ENCODE assay signal across 1 cellular context in the genomic region with DNA sequence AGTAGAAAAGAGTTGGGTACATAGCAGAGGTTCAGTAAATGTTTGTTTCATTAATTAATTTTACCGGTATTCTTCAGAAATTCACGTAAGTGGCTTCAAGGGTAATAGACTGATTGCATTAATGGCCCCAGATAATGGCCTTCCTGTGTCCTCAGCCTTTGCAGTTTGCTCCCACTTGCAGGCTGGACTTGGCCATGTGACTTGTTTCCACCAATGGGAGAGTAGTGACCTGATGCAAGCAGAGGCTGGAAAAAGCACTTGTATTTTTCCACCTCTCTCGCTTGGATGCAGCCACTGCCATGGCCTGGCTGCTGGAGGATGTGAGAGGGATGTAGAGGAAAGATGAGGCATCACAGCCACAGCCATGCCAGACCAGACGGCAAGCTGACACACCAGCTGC.
TF ChIP-seq lines count a peak whose summit lies in the region.

No MANE protein-coding gene starts in this region.

TF ChIP-seq in K562, 482 proteins besides CTCF, POLR2A, EP300 and RAD21 (continued from another document):
- TF ChIP-seq, protein P1, sequence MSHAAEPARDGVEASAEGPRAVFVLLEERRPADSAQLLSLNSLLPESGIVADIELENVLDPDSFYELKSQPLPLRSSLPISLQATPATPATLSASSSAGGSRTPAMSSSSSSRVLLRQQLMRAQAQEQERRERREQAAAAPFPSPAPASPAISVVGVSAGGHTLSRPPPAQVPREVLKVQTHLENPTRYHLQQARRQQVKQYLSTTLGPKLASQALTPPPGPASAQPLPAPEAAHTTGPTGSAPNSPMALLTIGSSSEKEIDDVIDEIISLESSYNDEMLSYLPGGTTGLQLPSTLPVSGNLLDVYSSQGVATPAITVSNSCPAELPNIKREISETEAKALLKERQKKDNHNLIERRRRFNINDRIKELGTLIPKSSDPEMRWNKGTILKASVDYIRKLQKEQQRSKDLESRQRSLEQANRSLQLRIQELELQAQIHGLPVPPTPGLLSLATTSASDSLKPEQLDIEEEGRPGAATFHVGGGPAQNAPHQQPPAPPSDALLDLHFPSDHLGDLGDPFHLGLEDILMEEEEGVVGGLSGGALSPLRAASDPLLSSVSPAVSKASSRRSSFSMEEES (CRISPR knock-in tag; IDR thresholded peaks at IDR 0.05) = peak; percentile 55
- TF ChIP-seq, protein P2, sequence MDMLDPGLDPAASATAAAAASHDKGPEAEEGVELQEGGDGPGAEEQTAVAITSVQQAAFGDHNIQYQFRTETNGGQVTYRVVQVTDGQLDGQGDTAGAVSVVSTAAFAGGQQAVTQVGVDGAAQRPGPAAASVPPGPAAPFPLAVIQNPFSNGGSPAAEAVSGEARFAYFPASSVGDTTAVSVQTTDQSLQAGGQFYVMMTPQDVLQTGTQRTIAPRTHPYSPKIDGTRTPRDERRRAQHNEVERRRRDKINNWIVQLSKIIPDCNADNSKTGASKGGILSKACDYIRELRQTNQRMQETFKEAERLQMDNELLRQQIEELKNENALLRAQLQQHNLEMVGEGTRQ (CRISPR knock-in tag; IDR thresholded peaks at IDR 0.05) = peak; percentile 89
- TF ChIP-seq RAD51 (IDR thresholded peaks at IDR 0.05; ENCODE audit: borderline replicate concordance, low read depth) (peak; percentile 80), FOS (IDR thresholded peaks at IDR 0.05; ENCODE audit: extremely low read depth, insufficient read length) (peak; percentile 45), SRSF1 (IDR thresholded peaks at IDR 0.05; ENCODE audit: low read depth, low read length) (no peak), PCBP2 (IDR thresholded peaks at IDR 0.05; ENCODE audit: low read depth, low read length, poor library complexity, severe bottlenecking) (no peak), SOX6 (IDR thresholded peaks at IDR 0.05) (no peak)
- TF ChIP-seq, protein P3, sequence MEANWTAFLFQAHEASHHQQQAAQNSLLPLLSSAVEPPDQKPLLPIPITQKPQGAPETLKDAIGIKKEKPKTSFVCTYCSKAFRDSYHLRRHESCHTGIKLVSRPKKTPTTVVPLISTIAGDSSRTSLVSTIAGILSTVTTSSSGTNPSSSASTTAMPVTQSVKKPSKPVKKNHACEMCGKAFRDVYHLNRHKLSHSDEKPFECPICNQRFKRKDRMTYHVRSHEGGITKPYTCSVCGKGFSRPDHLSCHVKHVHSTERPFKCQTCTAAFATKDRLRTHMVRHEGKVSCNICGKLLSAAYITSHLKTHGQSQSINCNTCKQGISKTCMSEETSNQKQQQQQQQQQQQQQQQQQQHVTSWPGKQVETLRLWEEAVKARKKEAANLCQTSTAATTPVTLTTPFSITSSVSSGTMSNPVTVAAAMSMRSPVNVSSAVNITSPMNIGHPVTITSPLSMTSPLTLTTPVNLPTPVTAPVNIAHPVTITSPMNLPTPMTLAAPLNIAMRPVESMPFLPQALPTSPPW (CRISPR knock-in tag; IDR thresholded peaks at IDR 0.05) = no peak
- TF ChIP-seq, protein P4, sequence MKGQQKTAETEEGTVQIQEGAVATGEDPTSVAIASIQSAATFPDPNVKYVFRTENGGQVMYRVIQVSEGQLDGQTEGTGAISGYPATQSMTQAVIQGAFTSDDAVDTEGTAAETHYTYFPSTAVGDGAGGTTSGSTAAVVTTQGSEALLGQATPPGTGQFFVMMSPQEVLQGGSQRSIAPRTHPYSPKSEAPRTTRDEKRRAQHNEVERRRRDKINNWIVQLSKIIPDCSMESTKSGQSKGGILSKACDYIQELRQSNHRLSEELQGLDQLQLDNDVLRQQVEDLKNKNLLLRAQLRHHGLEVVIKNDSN (CRISPR knock-in tag; IDR thresholded peaks at IDR 0.05) = peak; percentile 51
